13 cellular contexts compared by ENCODE assay signal in genomic region chr17:39863244-39863917, GRCh38. TPM values are rescaled to one million over a fixed set of nuclear protein-coding genes. Genes with fewer than 3 reads are reported as not detected.
A peak's percentile ranks its signal among the peaks of the same experiment; 100 is the strongest.
DNase-seq lines count a peak whose midpoint lies in the region; ATAC-seq and TF ChIP-seq lines count a peak whose summit lies in the region.
"Had no signal": no experiment of that assay in that cellular context is flagged by ENCODE, and none has a peak within 500 bp of the region (broad histone marks: within the 10 kb centered on the region; RNA-seq: fewer than 3 reads in every experiment).

No MANE protein-coding gene starts in this region.

- H3K4me1 Mint-ChIP-seq in stimulated activated naive CD8-positive, alpha-beta T cell treated with anti-CD3 and anti-CD28 coated beads, Interleukin-15, Interleukin-2, amounts not matched to agents 100 ng/mL and 50 ng/mL, for 24 hours (ENCODE audit: low read depth): peaks cover 65% of the 10 kb centered on the region
- H3K4me1 Mint-ChIP-seq in activated B cell treated with CpG ODN at 0.5 μM for 24 hours: peaks cover 67% of the 10 kb centered on the region

- H3K4me3 ChIP-seq in lower lobe of right lung: peak overlapping the region; percentile 42
- H3K4me3 ChIP-seq in vagina: peak overlapping the region; percentile 21 to 33
- H3K4me3 ChIP-seq in thyroid gland (replicated peaks in 1 of 3): no peak overlapping the region

- no peak for TF ChIP-seq CTCF in activated B cell treated with CpG ODN at 0.5 μM for 24 hours (IDR thresholded peaks at IDR 0.05)
- TF ChIP-seq CTCF in lower lobe of right lung (IDR thresholded peaks at IDR 0.05): no peak
- TF ChIP-seq CTCF in vagina (IDR thresholded peaks at IDR 0.05): no peak
- TF ChIP-seq CTCF in thyroid gland (IDR thresholded peaks at IDR 0.05): no peak

- no peaks in the 10 kb centered on the region for H3K9me3 Mint-ChIP-seq in stimulated activated naive CD8-positive, alpha-beta T cell treated with anti-CD3 and anti-CD28 coated beads, Interleukin-15, Interleukin-2, amounts not matched to agents 100 ng/mL and 50 ng/mL, for 24 hours
- H3K9me3 Mint-ChIP-seq in activated B cell treated with CpG ODN at 0.5 μM for 24 hours: no peaks in the 10 kb centered on the region

- H3K9me3 ChIP-seq in lower lobe of right lung (no peaks in the 10 kb centered on the region), vagina (no peaks in the 10 kb centered on the region), thyroid gland (no peaks in the 10 kb centered on the region)

- H3K27me3 ChIP-seq in lower lobe of right lung (ENCODE audit: low read depth): peaks cover 74% of the 10 kb centered on the region
- peaks cover 6% of the 10 kb centered on the region for H3K27me3 ChIP-seq in vagina
- H3K27me3 ChIP-seq in thyroid gland: no peaks in the 10 kb centered on the region

- intact Hi-C loops in activated B cell treated with CpG ODN at 0.5 μM for 24 hours (cut with micrococcal nuclease) (loop anchor here (5.0 to 10.0 kb wide), 2 partner anchors 176 to 1159 kb away; partner anchors contain the start of genes MLLT6 and PGAP3), lower lobe of right lung (cut with DNase I) (no loop called here), vagina (cut with DNase I) (no loop called here), sciatic nerve (cut with DNase I) (no loop called here), thyroid gland (cut with DNase I) (loop anchor here (10.0 kb wide), 1 partner anchor 239 kb away; the partner anchor contains the start of gene PPP1R1B)

- H3K27me3 Mint-ChIP-seq in stimulated activated naive CD8-positive, alpha-beta T cell treated with anti-CD3 and anti-CD28 coated beads, Interleukin-15, Interleukin-2, amounts not matched to agents 100 ng/mL and 50 ng/mL, for 24 hours: no peaks in the 10 kb centered on the region
- H3K27me3 Mint-ChIP-seq in activated B cell treated with CpG ODN at 0.5 μM for 24 hours: no peaks in the 10 kb centered on the region

- peaks cover 22% of the 10 kb centered on the region for H3K36me3 Mint-ChIP-seq in stimulated activated naive CD8-positive, alpha-beta T cell treated with anti-CD3 and anti-CD28 coated beads, Interleukin-15, Interleukin-2, amounts not matched to agents 100 ng/mL and 50 ng/mL, for 24 hours (ENCODE audit: low read depth)
- H3K36me3 Mint-ChIP-seq in activated B cell treated with CpG ODN at 0.5 μM for 24 hours (ENCODE audit: low read depth): peaks cover 41% of the 10 kb centered on the region

- H3K27ac ChIP-seq in lower lobe of right lung (peak overlapping the region; percentile 57), vagina (no peak overlapping the region), thyroid gland (no peak overlapping the region)
- H3K27ac ChIP-seq: gastrocnemius medialis, RWPE1 had no signal

- CTCF ChIA-PET in activated B cell treated with CpG ODN at 0.5 μM for 24 hours (lab: Charles Lee): interaction anchor here (0.9 to 2.5 kb wide), 6 partner anchors 42 to 240 kb away, joined by 3 to 26 read pairs (median 4); partner anchors contain the start of gene MIEN1

- no peak for ATAC-seq in stimulated activated naive CD8-positive, alpha-beta T cell treated with anti-CD3 and anti-CD28 coated beads, Interleukin-15, Interleukin-2, amounts not matched to agents 100 U/mL and 50 U/mL, for 24 hours
- ATAC-seq in activated B cell treated with CpG ODN at 0.5 μM for 24 hours (ENCODE audit: low read depth): no peak
- no peak for ATAC-seq in lower lobe of right lung
- ATAC-seq in sciatic nerve: no peak
- no peak for ATAC-seq in GM18511 (IDR thresholded peaks at IDR 0.05; ENCODE audit: unreplicated experiment)

- no peak for TF ChIP-seq POLR2A in vagina (IDR thresholded peaks at IDR 0.05)
- TF ChIP-seq POLR2A in thyroid gland (IDR thresholded peaks at IDR 0.05): no peak

- DNase-seq in stimulated activated naive CD8-positive, alpha-beta T cell treated with anti-CD3 and anti-CD28 coated beads, Interleukin-15, Interleukin-2, amounts not matched to agents 100 U/mL and 50 U/mL, for 24 hours: no peak
- DNase-seq in activated B cell treated with CpG ODN at 0.5 μM for 24 hours: no peak
- no peak for DNase-seq in lower lobe of right lung
- DNase-seq in vagina (ENCODE audit: extremely low spot score in 2 of 2): no peak
- no peak for DNase-seq in sciatic nerve (ENCODE audit: low spot score)
- DNase-seq in thyroid gland: no peak
- DNase-seq: GOT3 had no signal

- WGBS in thyroid gland, 2 donors: 71 to 76% methylated on average over 7 of the region's 7 CpGs

- peaks cover 8% of the 10 kb centered on the region for H3K4me1 ChIP-seq in lower lobe of right lung
- H3K4me1 ChIP-seq in vagina: peaks cover 8% of the 10 kb centered on the region
- H3K4me1 ChIP-seq in thyroid gland: peaks cover 0 to 6% of the 10 kb centered on the region in 2 donors

- H3K36me3 ChIP-seq in lower lobe of right lung (no peaks in the 10 kb centered on the region), vagina (no peaks in the 10 kb centered on the region), thyroid gland (no peaks in the 10 kb centered on the region)
- H3K36me3 ChIP-seq: gastrocnemius medialis had no signal

- H3K4me3 Mint-ChIP-seq in stimulated activated naive CD8-positive, alpha-beta T cell treated with anti-CD3 and anti-CD28 coated beads, Interleukin-15, Interleukin-2, amounts not matched to agents 100 ng/mL and 50 ng/mL, for 24 hours: peak overlapping the region; percentile 95
- peak overlapping the region; percentile 98 for H3K4me3 Mint-ChIP-seq in activated B cell treated with CpG ODN at 0.5 μM for 24 hours

- H3K27ac Mint-ChIP-seq in stimulated activated naive CD8-positive, alpha-beta T cell treated with anti-CD3 and anti-CD28 coated beads, Interleukin-15, Interleukin-2, amounts not matched to agents 100 ng/mL and 50 ng/mL, for 24 hours: peak overlapping the region; percentile 93
- H3K27ac Mint-ChIP-seq in activated B cell treated with CpG ODN at 0.5 μM for 24 hours: peak overlapping the region; percentile 99

- POLR2A ChIA-PET in activated B cell treated with CpG ODN at 0.5 μM for 24 hours (lab: Charles Lee): interaction anchor here (0.6 to 8.5 kb wide), 21 partner anchors 15 to 277 kb away, joined by 3 to 165 read pairs (median 6); partner anchors contain the start of genes CASC3, MIEN1, PGAP3 and PSMD3

RNA-seq across cellular contexts. Expression of gene IKZF3, which starts 0.7 kb away (rescaled TPM):
- total RNA-seq in activated B cell treated with CpG ODN at 0.5 μM for 24 hours (208 and 220 TPM in 2 replicates), lower lobe of right lung (7.1 TPM), vagina (5.9 TPM), sciatic nerve (2.6 TPM), thyroid gland (1 to 10 TPM; 1.8 to 2.8 (median 2.6) TPM)
- total RNA-seq: bronchial epithelial cell had no signal

RNA-seq across cellular contexts. Expression of gene ZPBP2, which starts 4.6 kb away (rescaled TPM):
- total RNA-seq in activated B cell treated with CpG ODN at 0.5 μM for 24 hours (1.2 and 1.6 TPM in 2 replicates), lower lobe of right lung (not detected), vagina (not detected), sciatic nerve (not detected), thyroid gland (under 1 TPM in 1 of 4 donors, not detected in 3; 0.40 TPM)
- total RNA-seq: bronchial epithelial cell, gastrocnemius medialis, temporal lobe had no signal

RNA-seq across cellular contexts. Expression of gene GSDMB, which starts 55.1 kb away (rescaled TPM):
- total RNA-seq in activated B cell treated with CpG ODN at 0.5 μM for 24 hours: 10.3 and 11.7 TPM in 2 replicates
- total RNA-seq in lower lobe of right lung: 11.1 TPM
- 10.8 TPM for total RNA-seq in vagina
- total RNA-seq in sciatic nerve: 15.2 TPM
- total RNA-seq in thyroid gland: 10 to 100 TPM in 1 of 4 donors, 1 to 10 TPM in 3; 7.7 to 13.2 (median 8.3) TPM

Comparison
In these comparisons a context has a peak if more than half of its experiments do, and no peak if none do; other contexts are left out.
1. H3K4me3 ChIP-seq: peak in lower lobe of right lung (single experiment) and vagina (2 of 2); none in thyroid gland (0 of 3).
2. RNA of gene IKZF3, which starts 0.7 kb away (total RNA-seq): 208 to 220 TPM in activated B cell treated with CpG ODN at 0.5 μM for 24 hours; 7.1 TPM in lower lobe of right lung (single experiment), 5.9 TPM in vagina (single experiment), 1.8 to 2.8 TPM in thyroid gland and 2.6 TPM in sciatic nerve (single experiment); every median in the first group is over 10 times any median in the second.
3. intact Hi-C loops: an anchor here in activated B cell treated with CpG ODN at 0.5 μM for 24 hours (5.0 to 10.0 kb wide) and thyroid gland (10.0 kb wide); none called in lower lobe of right lung, vagina and sciatic nerve.